Comparison of ENCODE assay signal across 18 cellular contexts in genomic region chr3:182392182-182392917, GRCh38.
DNase-seq lines count a peak whose midpoint lies in the region; ATAC-seq and TF ChIP-seq lines count a peak whose summit lies in the region.
"Had no signal": no experiment of that assay in that cellular context is flagged by ENCODE, and none has a peak within 500 bp of the region (broad histone marks: within the 10 kb centered on the region; RNA-seq: fewer than 3 reads in every experiment).

No MANE protein-coding gene starts in this region.

- CTCF ChIA-PET in HEK293 (lab: Yijun Ruan, JAX): interaction anchor here (0.6 to 0.7 kb wide), 2 partner anchors 23 to 225 kb away, joined by 3 to 4 read pairs; no protein-coding TSS in a partner anchor

- intact Hi-C loops in left colon (cut with DNase I, micrococcal nuclease): no loop called here

- ATAC-seq in left colon: peak; percentile 35
- ATAC-seq: activated naive CD8-positive, alpha-beta T cell treated with anti-CD3 and anti-CD28 coated beads, Interleukin-2, amount 50 U/mL, for 24 hours had no signal

- peaks cover 6% of the 10 kb centered on the region for H3K4me1 ChIP-seq in HEK293 (ENCODE audit: control insufficient read depth, insufficient read depth, low read length)
- H3K4me1 ChIP-seq: spleen had no signal

- no peaks in the 10 kb centered on the region for H3K27me3 ChIP-seq in H7 (ENCODE audit: control insufficient read depth, insufficient read depth, low read length)
- H3K27me3 ChIP-seq: dorsolateral prefrontal cortex had no signal

- no peaks in the 10 kb centered on the region for H3K9me3 ChIP-seq in HEK293 (ENCODE audit: control insufficient read depth, insufficient read depth, low read depth, low read length)
- H3K9me3 ChIP-seq: spleen, thoracic aorta had no signal

- TF ChIP-seq CTCF in GM10266 (IDR thresholded peaks at IDR 0.05; ENCODE audit: control insufficient read depth, insufficient read depth, low read depth, missing control alignments) (peak; percentile 8), HEK293 (tag by site-specific recombination; IDR thresholded peaks at IDR 0.05) (no peak)

- H3K36me3 ChIP-seq in HEK293 (ENCODE audit: control insufficient read depth in 2 of 2, insufficient read depth in 1 of 2, low read length in 2 of 2) (no peaks in the 10 kb centered on the region), H7 (replicated peaks; ENCODE audit: control insufficient read depth, insufficient read depth, low read length) (no peaks in the 10 kb centered on the region)
- H3K36me3 ChIP-seq: spleen, thoracic aorta had no signal

- DNase-seq in GM10266 (ENCODE audit: extremely low spot score) (no peak), OCI-M1 (lab: John Stamatoyannopoulos, UW) (peak; percentile 6), left colon (no peak), NCI-H146 (lab: John Stamatoyannopoulos, UW) (no peak), H7 (no peak), hypothalamus (lab: John Stamatoyannopoulos, UW) (no peak)
- no peak for DNase-seq in stimulated activated naive CD4-positive, alpha-beta T cell (lab: John Stamatoyannopoulos, UW)
- DNase-seq: activated CD4-positive, CD25-positive, alpha-beta regulatory T cell; activated naive CD8-positive, alpha-beta T cell treated with anti-CD3 and anti-CD28 coated beads, Interleukin-2, amount 50 U/mL, for 24 hours; dorsolateral prefrontal cortex; mesenchymal stem cell; MV-4-11; nephron progenitor cell; SIG-M5; spleen; T-helper 2 cell had no signal

- POLR2A ChIA-PET in HEK293 (lab: Yijun Ruan, JAX): no interaction called here

- no peak overlapping the region for H3K27ac ChIP-seq in HEK293 (ENCODE audit: extremely low read depth, low read depth, low read length)
- H3K27ac ChIP-seq: dorsolateral prefrontal cortex, spleen, thoracic aorta had no signal

- H3K4me3 ChIP-seq in HEK293 (ENCODE audit: low read depth, low read length) (no peak overlapping the region), H7 (ENCODE audit: insufficient read depth, low read depth, low read length) (no peak overlapping the region)
- H3K4me3 ChIP-seq: dorsolateral prefrontal cortex, spleen, thoracic aorta had no signal

TF ChIP-seq in HEK293, 187 proteins besides CTCF, POLR2A, EP300 and RAD21:
- TF ChIP-seq ZNF654 (tag by site-specific recombination; IDR thresholded peaks at IDR 0.05; ENCODE audit: low read depth) (peak; percentile 15; the same call in 1 of the 2 replicates), ZNF521 (tag by site-specific recombination; IDR thresholded peaks at IDR 0.05) (no peak)
